In genomic region chr18:22670914-22671313, GRCh38 we compare ENCODE assay signal across 22 cellular contexts.
DNase-seq lines count a peak whose midpoint lies in the region; ATAC-seq and TF ChIP-seq lines count a peak whose summit lies in the region.
"Had no signal": no experiment of that assay in that cellular context is flagged by ENCODE, and none has a peak within 500 bp of the region (broad histone marks: within the 10 kb centered on the region; RNA-seq: fewer than 3 reads in every experiment).

No MANE protein-coding gene starts in this region.

- no peak overlapping the region; the same call in 1 of the 2 replicates for H3K4me3 ChIP-seq in ACC112 (ENCODE audit: low read depth, low read length)
- H3K4me3 ChIP-seq in hepatocyte: no peak overlapping the region
- H3K4me3 ChIP-seq in mucosa of descending colon: no peak overlapping the region
- no peak overlapping the region for H3K4me3 ChIP-seq in prostate gland
- H3K4me3 ChIP-seq in suprapubic skin: no peak overlapping the region
- H3K4me3 ChIP-seq: cardiac muscle cell, esophagus muscularis mucosa, lung had no signal

- H3K27me3 ChIP-seq in ACC112 (ENCODE audit: insufficient read depth, low read length) (no peaks in the 10 kb centered on the region), hepatocyte (no peaks in the 10 kb centered on the region), prostate gland (replicated peaks; ENCODE audit: insufficient read depth) (no peaks in the 10 kb centered on the region), suprapubic skin (no peaks in the 10 kb centered on the region)
- H3K27me3 ChIP-seq: cardiac muscle cell, esophagus muscularis mucosa had no signal

- DNase-seq in hepatocyte (ENCODE audit: low spot score) (no peak), mucosa of descending colon (no peak), prostate gland (ENCODE audit: low spot score) (no peak), suprapubic skin (ENCODE audit: low spot score in 2 of 2) (no peak)
- DNase-seq in activated T-cell treated with anti-CD3 and anti-CD28 coated beads, Interleukin-2, amount 50 U/mL, for 48 hours: no peak
- DNase-seq: activated CD4-positive, alpha-beta T cell treated with anti-CD3 and anti-CD28 coated beads, Interleukin-2, amount 50 U/mL, for 4 hours; activated naive CD8-positive, alpha-beta T cell treated with anti-CD3 and anti-CD28 coated beads for 36 hours; activated T-cell treated with anti-CD3 and anti-CD28 coated beads, Interleukin-2, amount 50 U/mL, for 24 hours; glutamatergic neuron; natural killer cell; NCI-H187; NCI-H446 treated with DMSO at 0.1 percent for 48 hours; stimulated activated naive CD4-positive, alpha-beta T cell; T-helper 1 cell had no signal

- H4K20me1 ChIP-seq in hepatocyte (ENCODE audit: insufficient read depth, poor library complexity, severe bottlenecking): no peaks in the 10 kb centered on the region

- TF ChIP-seq CTCF in hepatocyte (IDR thresholded peaks at IDR 0.05; ENCODE audit: poor library complexity) (no peak), mucosa of descending colon (IDR thresholded peaks at IDR 0.05) (no peak), prostate gland (IDR thresholded peaks at IDR 0.05) (no peak), suprapubic skin (IDR thresholded peaks at IDR 0.05) (no peak)

- H3K4me1 ChIP-seq in ACC112 (ENCODE audit: control insufficient read depth, insufficient read depth, low read length, unreplicated experiment) (peaks cover 56% of the 10 kb centered on the region), hepatocyte (ENCODE audit: insufficient read depth) (peaks cover 18% of the 10 kb centered on the region), mucosa of descending colon (ENCODE audit: low read depth) (no peaks in the 10 kb centered on the region), prostate gland (replicated peaks) (no peaks in the 10 kb centered on the region), suprapubic skin (no peaks in the 10 kb centered on the region)

- no peak overlapping the region for H3K4me2 ChIP-seq in hepatocyte

- intact Hi-C loops in mucosa of descending colon (cut with DNase I, micrococcal nuclease): no loop called here
- intact Hi-C loops in prostate gland (cut with DNase I): no loop called here

- H2AFZ ChIP-seq in ACC112 (ENCODE audit: low read length, unreplicated experiment) (peak overlapping the region; percentile 91), hepatocyte (no peak overlapping the region)

- 71% methylated on average over 1 of the region's 1 CpG for WGBS in hepatocyte (ENCODE audit: low lambda C conversion rate, missing lambda C conversion rate)
- 63% methylated on average over 1 of the region's 1 CpG for WGBS in prostate gland
- WGBS in suprapubic skin: 50% methylated on average over 1 of the region's 1 CpG

- H3K27ac ChIP-seq in ACC112 (ENCODE audit: low read depth, low read length) (peak overlapping the region; percentile 55), hepatocyte (peak overlapping the region; percentile 14), prostate gland (no peak overlapping the region), suprapubic skin (no peak overlapping the region)
- H3K27ac ChIP-seq: C4-2B, cardiac muscle cell, esophagus muscularis mucosa had no signal

- H3K36me3 ChIP-seq in ACC112 (ENCODE audit: insufficient read depth, low read length): no peaks in the 10 kb centered on the region
- H3K36me3 ChIP-seq in hepatocyte (replicated peaks; ENCODE audit: insufficient read depth, low read depth): no peaks in the 10 kb centered on the region
- H3K36me3 ChIP-seq in mucosa of descending colon (ENCODE audit: low read depth): no peaks in the 10 kb centered on the region
- no peaks in the 10 kb centered on the region for H3K36me3 ChIP-seq in prostate gland
- no peaks in the 10 kb centered on the region for H3K36me3 ChIP-seq in suprapubic skin
- H3K36me3 ChIP-seq: cardiac muscle cell, esophagus muscularis mucosa had no signal

- no peaks in the 10 kb centered on the region for H3K9me2 ChIP-seq in hepatocyte (replicated peaks; ENCODE audit: insufficient read depth)

- TF ChIP-seq POLR2A in prostate gland (IDR thresholded peaks at IDR 0.05) (no peak), suprapubic skin (IDR thresholded peaks at IDR 0.05) (no peak)

- TF ChIP-seq EP300 in suprapubic skin (IDR thresholded peaks at IDR 0.05): no peak

- H3K79me2 ChIP-seq in ACC112 (ENCODE audit: control insufficient read depth, insufficient read depth, low read length, unreplicated experiment) (no peaks in the 10 kb centered on the region), hepatocyte (no peaks in the 10 kb centered on the region)

- H3K9me3 ChIP-seq in hepatocyte (ENCODE audit: low read depth): no peaks in the 10 kb centered on the region
- no peaks in the 10 kb centered on the region for H3K9me3 ChIP-seq in mucosa of descending colon
- no peaks in the 10 kb centered on the region for H3K9me3 ChIP-seq in prostate gland
- no peaks in the 10 kb centered on the region for H3K9me3 ChIP-seq in suprapubic skin

- ATAC-seq in GM21447 (IDR thresholded peaks at IDR 0.05; ENCODE audit: unreplicated experiment): peak; percentile 70
- ATAC-seq in HG03378 (IDR thresholded peaks at IDR 0.05; ENCODE audit: unreplicated experiment): peak; percentile 41
- no peak for ATAC-seq in mucosa of descending colon
- ATAC-seq: HepG2, natural killer cell had no signal

Comparison
In these comparisons a context has a peak if more than half of its experiments do, and no peak if none do; other contexts are left out.
1. H3K27ac ChIP-seq: peak in ACC112 (single experiment) and hepatocyte (single experiment); none in prostate gland (0 of 2) and suprapubic skin (single experiment).